8 cellular contexts compared by ENCODE assay signal in the genomic region with DNA sequence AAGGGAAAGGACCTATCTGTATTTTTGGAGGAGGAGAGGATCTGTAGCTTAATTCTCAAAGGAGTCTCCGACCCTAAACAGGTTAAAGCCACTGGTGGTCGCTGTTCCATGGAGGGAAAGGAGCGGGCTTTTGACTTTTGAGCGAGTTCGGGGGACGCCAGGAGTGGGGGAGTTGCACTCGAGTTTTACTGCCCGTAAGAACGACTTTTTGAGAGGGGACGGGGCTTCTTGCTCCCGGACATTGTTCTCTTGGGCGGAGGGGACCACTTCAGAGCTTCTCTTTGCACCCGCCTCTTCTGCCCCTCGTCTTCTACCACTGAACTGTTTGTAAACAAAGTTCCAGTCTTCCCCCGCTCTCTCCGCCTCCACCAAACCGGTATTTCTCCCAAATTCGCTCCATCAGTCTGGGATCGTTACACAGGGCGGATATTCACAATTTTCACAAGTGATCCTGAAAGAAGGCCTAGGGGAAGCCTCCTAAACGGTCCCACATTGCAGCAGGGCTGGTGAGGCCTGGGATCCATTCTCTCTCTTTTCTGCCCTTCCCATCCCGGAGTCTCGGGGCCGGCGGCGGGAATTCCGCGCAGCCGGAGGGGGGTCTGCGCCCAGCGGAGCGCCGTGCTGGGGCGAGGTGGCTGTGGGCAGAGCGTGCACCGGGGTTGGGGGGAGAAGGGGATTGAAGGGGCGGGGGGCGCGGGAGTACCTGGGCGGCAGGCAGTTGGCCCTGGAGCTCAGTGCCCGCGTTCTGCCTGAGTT. TPM values are rescaled to one million over a fixed set of nuclear protein-coding genes. Genes with fewer than 3 reads are reported as not detected.
A peak's percentile ranks its signal among the peaks of the same experiment; 100 is the strongest.
DNase-seq lines count a peak whose midpoint lies in the region; ATAC-seq and TF ChIP-seq lines count a peak whose summit lies in the region.

No MANE protein-coding gene starts in this region.

- TF ChIP-seq POLR2A in IMR-90 (IDR thresholded peaks at IDR 0.05; ENCODE audit: low read depth, low read length) (no peak), GM18505 (IDR thresholded peaks at IDR 0.05; ENCODE audit: borderline replicate concordance, extremely low read depth, insufficient read depth, insufficient read length) (no peak)

- H2BK15ac ChIP-seq in IMR-90 (ENCODE audit: low read depth, low read length): peak overlapping the region; percentile 48; the same call in 1 of the 3 replicates

- BruUV-seq in IMR-90 (replicated peaks; lab: Mats Ljungman, UMichigan): no TSS peak

- no peaks in the 10 kb centered on the region for H3K9me3 ChIP-seq in IMR-90 (ENCODE audit: control insufficient read depth, insufficient read depth, low read length)

- H3K4me1 ChIP-seq in IMR-90 (ENCODE audit: control insufficient read depth, insufficient read depth, low read length): peaks cover 12% of the 10 kb centered on the region

- H3K27ac Mint-ChIP-seq in activated naive CD8-positive, alpha-beta T cell treated with anti-CD3 and anti-CD28 coated beads, Interleukin-2, amount 50 U/mL, for 24 hours: peak overlapping the region; percentile 44
- peak overlapping the region; percentile 97 for H3K27ac Mint-ChIP-seq in mesothelial cell of epicardium

- H3K27ac ChIP-seq in IMR-90 (ENCODE audit: insufficient read depth, low read length) (no peak overlapping the region), caudate nucleus (ENCODE audit: low read depth, low read length) (no peak overlapping the region)

- H2BK5ac ChIP-seq in IMR-90 (ENCODE audit: low read depth, low read length, poor library complexity, severe bottlenecking): no peak overlapping the region

- no peak overlapping the region for H3K18ac ChIP-seq in IMR-90 (ENCODE audit: low read depth, low read length)

- ATAC-seq in IMR-90 (ENCODE audit: low read depth): no peak
- ATAC-seq in activated naive CD8-positive, alpha-beta T cell treated with anti-CD3 and anti-CD28 coated beads, Interleukin-2, amount 50 U/mL, for 24 hours: no peak
- no peak for ATAC-seq in GM19455 (IDR thresholded peaks at IDR 0.05; ENCODE audit: unreplicated experiment)
- ATAC-seq in GM18505 (IDR thresholded peaks at IDR 0.05; ENCODE audit: unreplicated experiment): no peak
- ATAC-seq in HG02884 (IDR thresholded peaks at IDR 0.05; ENCODE audit: unreplicated experiment): no peak

- H4K91ac ChIP-seq in IMR-90 (ENCODE audit: insufficient read depth, low read depth, low read length): peak overlapping the region; percentile 63; the same call in 1 of the 2 replicates

- peaks cover 2% of the 10 kb centered on the region for H3K36me3 Mint-ChIP-seq in activated naive CD8-positive, alpha-beta T cell treated with anti-CD3 and anti-CD28 coated beads, Interleukin-2, amount 50 U/mL, for 24 hours (ENCODE audit: low read depth)
- H3K36me3 Mint-ChIP-seq in mesothelial cell of epicardium: no peaks in the 10 kb centered on the region

- peak overlapping the region; percentile 58 for H2AK9ac ChIP-seq in IMR-90 (replicated peaks; ENCODE audit: low read depth, low read length, poor library complexity)

- peak overlapping the region; percentile 76 for H3K4me3 Mint-ChIP-seq in activated naive CD8-positive, alpha-beta T cell treated with anti-CD3 and anti-CD28 coated beads, Interleukin-2, amount 50 U/mL, for 24 hours
- H3K4me3 Mint-ChIP-seq in mesothelial cell of epicardium: peak overlapping the region; percentile 70

- H3K14ac ChIP-seq in IMR-90 (replicated peaks; ENCODE audit: low read depth, low read length): no peak overlapping the region

- H2AFZ ChIP-seq in IMR-90 (replicated peaks; ENCODE audit: low read length, poor library complexity): peak overlapping the region; percentile 90

- peaks cover 3% of the 10 kb centered on the region; the same call in 1 of the 2 replicates for H4K20me1 ChIP-seq in IMR-90 (ENCODE audit: insufficient read depth, low read length)

- H3K56ac ChIP-seq in IMR-90 (ENCODE audit: extremely low read depth, insufficient read depth, low read length): no peak overlapping the region; the same call in 1 of the 2 replicates

- DNase-seq in COR-L47 (lab: John Stamatoyannopoulos, UW) (peak; percentile 58), IMR-90 (no peak), mesothelial cell of epicardium (ENCODE audit: low spot score in 2 of 2, unreplicated experiment in 2 of 2) (peak; percentile 28 to 59), caudate nucleus (lab: John Stamatoyannopoulos, UW) (no peak)
- DNase-seq in activated naive CD8-positive, alpha-beta T cell treated with anti-CD3 and anti-CD28 coated beads, Interleukin-2, amount 50 U/mL, for 24 hours: no peak

- peak overlapping the region; percentile 52; the same call in 1 of the 2 replicates for H2BK120ac ChIP-seq in IMR-90 (ENCODE audit: low read depth, low read length)

- peaks cover 72% of the 10 kb centered on the region for H3K27me3 Mint-ChIP-seq in activated naive CD8-positive, alpha-beta T cell treated with anti-CD3 and anti-CD28 coated beads, Interleukin-2, amount 50 U/mL, for 24 hours
- peaks cover 74% of the 10 kb centered on the region for H3K27me3 Mint-ChIP-seq in mesothelial cell of epicardium (ENCODE audit: low read depth)

- no peak for TF ChIP-seq CTCF in IMR-90 (conservative IDR thresholded peaks at IDR 0.05; ENCODE audit: low read depth, low read length)
- TF ChIP-seq CTCF in mesothelial cell of epicardium (IDR thresholded peaks at IDR 0.05; ENCODE audit: unreplicated experiment): no peak

- no peak overlapping the region for H3K9ac ChIP-seq in IMR-90 (ENCODE audit: low read depth, low read length)

- in situ Hi-C loops in IMR-90 (cut with MboI; ENCODE audit: low sequenced_read_pairs): no loop called here

- peak overlapping the region; percentile 45; the same call in 1 of the 2 replicates for H3K23ac ChIP-seq in IMR-90 (ENCODE audit: low read depth, low read length)

- H4K8ac ChIP-seq in IMR-90 (ENCODE audit: low read depth in 2 of 2, low read length in 2 of 2): peak overlapping the region in 1 of 2 experiments; percentile 33; a peak in 2 of 4 replicates

- H3K4me3 ChIP-seq in IMR-90 (ENCODE audit: insufficient read depth, low read depth, low read length): no peak overlapping the region

- no peaks in the 10 kb centered on the region for H3K79me1 ChIP-seq in IMR-90 (ENCODE audit: low read depth in 1 of 2, low read length in 2 of 2)

- H3K9me1 ChIP-seq in IMR-90 (ENCODE audit: insufficient read depth, low read length): peaks cover 5% of the 10 kb centered on the region

- no peak overlapping the region; the same call in 1 of the 2 replicates for H3K4me2 ChIP-seq in IMR-90 (ENCODE audit: low read depth, low read length)

- dilution Hi-C loops in IMR-90 (cut with HindIII; ENCODE audit: low sequenced_read_pairs, unreplicated experiment): no loop called here

- no peak overlapping the region for H2BK20ac ChIP-seq in IMR-90 (ENCODE audit: low read depth, low read length)

- peaks cover 49% of the 10 kb centered on the region for H3K4me1 Mint-ChIP-seq in activated naive CD8-positive, alpha-beta T cell treated with anti-CD3 and anti-CD28 coated beads, Interleukin-2, amount 50 U/mL, for 24 hours
- H3K4me1 Mint-ChIP-seq in mesothelial cell of epicardium: peaks cover 53% of the 10 kb centered on the region

- peak overlapping the region; percentile 53 for H2AK5ac ChIP-seq in IMR-90 (ENCODE audit: low read depth, low read length)

- no peaks in the 10 kb centered on the region for H3K36me3 ChIP-seq in IMR-90 (ENCODE audit: control insufficient read depth, insufficient read depth, low read length)

- H3K9me3 Mint-ChIP-seq in activated naive CD8-positive, alpha-beta T cell treated with anti-CD3 and anti-CD28 coated beads, Interleukin-2, amount 50 U/mL, for 24 hours: no peaks in the 10 kb centered on the region
- H3K9me3 Mint-ChIP-seq in mesothelial cell of epicardium: no peaks in the 10 kb centered on the region

- WGBS in IMR-90 (ENCODE audit: extremely low coverage in 2 of 2, insufficient read length in 1 of 2), 2 experiments: 57% methylated on average over 17 of the region's 42 CpGs; no CpG with 5 or more reads in 1 of the 2 experiments

- intact Hi-C loops in IMR-90 (cut with micrococcal nuclease): loop anchor here (2.0 kb wide), 1 partner anchor 173 kb away; the partner anchor contains the start of gene HAT1

- POLR2A ChIA-PET in IMR-90 (lab: Charles Lee; ENCODE audit: unreplicated experiment): no interaction called here

- CTCF ChIA-PET in IMR-90 (lab: Yijun Ruan, JAX): no interaction called here

- no peak for TF ChIP-seq RAD21 in IMR-90 (IDR thresholded peaks at IDR 0.05; ENCODE audit: low read length)

- peak overlapping the region; percentile 46; the same call in 1 of the 2 replicates for H3K4ac ChIP-seq in IMR-90 (ENCODE audit: low read depth, low read length)

- no peak overlapping the region for H4K5ac ChIP-seq in IMR-90 (ENCODE audit: low read depth, low read length)

- peaks cover 37% of the 10 kb centered on the region for H3K27me3 ChIP-seq in IMR-90 (ENCODE audit: control insufficient read depth, insufficient read depth, low read length)

TF ChIP-seq in IMR-90, 13 proteins besides CTCF, POLR2A, EP300 and RAD21:
- TF ChIP-seq FOS (IDR thresholded peaks at IDR 0.05; ENCODE audit: low read depth, low read length) (no peak), CEBPB (IDR thresholded peaks at IDR 0.05; ENCODE audit: low read depth, low read length) (no peak), BHLHE40 (IDR thresholded peaks at IDR 0.05; ENCODE audit: low read depth, low read length) (no peak), SMC3 (IDR thresholded peaks at IDR 0.05; ENCODE audit: low read depth, low read length) (no peak), MAZ (IDR thresholded peaks at IDR 0.05; ENCODE audit: borderline replicate concordance, low read depth, low read length) (no peak), MAFK (IDR thresholded peaks at IDR 0.05; ENCODE audit: low read depth, low read length) (no peak), RFX5 (IDR thresholded peaks at IDR 0.05; ENCODE audit: low read depth, low read length) (no peak)
- TF ChIP-seq, protein P1, sequence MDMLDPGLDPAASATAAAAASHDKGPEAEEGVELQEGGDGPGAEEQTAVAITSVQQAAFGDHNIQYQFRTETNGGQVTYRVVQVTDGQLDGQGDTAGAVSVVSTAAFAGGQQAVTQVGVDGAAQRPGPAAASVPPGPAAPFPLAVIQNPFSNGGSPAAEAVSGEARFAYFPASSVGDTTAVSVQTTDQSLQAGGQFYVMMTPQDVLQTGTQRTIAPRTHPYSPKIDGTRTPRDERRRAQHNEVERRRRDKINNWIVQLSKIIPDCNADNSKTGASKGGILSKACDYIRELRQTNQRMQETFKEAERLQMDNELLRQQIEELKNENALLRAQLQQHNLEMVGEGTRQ (IDR thresholded peaks at IDR 0.05; ENCODE audit: low read depth, low read length): no peak
TF ChIP-seq in IMR-90: peak in this region for 0.

RNA-seq across cellular contexts. Expression of gene DLX2, which starts 6.6 kb away (rescaled TPM):
- not detected in 2 replicates for total RNA-seq in IMR-90 (2012; rRNA removed)
- polyA plus RNA-seq in IMR-90 (2012; rRNA removed): 0.38 and 0.44 TPM in 2 replicates
- polyA plus RNA-seq in IMR-90 (2012; cell fraction: cytosol; rRNA removed): 0.55 and 0.60 TPM in 2 replicates
- polyA plus RNA-seq in IMR-90 (2012; cell fraction: nucleus; rRNA removed; ENCODE audit: low replicate concordance): 1.1 and 1.2 TPM in 2 replicates
- total RNA-seq in mesothelial cell of epicardium: 9.7 to 11.8 TPM (median 10.7 TPM) in 3 replicates

RNA-seq across cellular contexts. Expression of gene DLX1, which starts 10.8 kb away (rescaled TPM):
- 0.36 and 1.1 TPM in 2 replicates for total RNA-seq in IMR-90 (2012; rRNA removed)
- polyA plus RNA-seq in IMR-90 (2012; rRNA removed): 2.1 and 2.2 TPM in 2 replicates
- 0.97 and 1.3 TPM in 2 replicates for polyA plus RNA-seq in IMR-90 (2012; cell fraction: cytosol; rRNA removed)
- 3.7 and 5.4 TPM in 2 replicates for polyA plus RNA-seq in IMR-90 (2012; cell fraction: nucleus; rRNA removed; ENCODE audit: low replicate concordance)
- total RNA-seq in mesothelial cell of epicardium: 5.1 to 5.9 TPM (median 5.1 TPM) in 3 replicates

Comparison
In these comparisons a context has a peak if more than half of its experiments do, and no peak if none do; other contexts are left out.
1. DNase-seq: peak in COR-L47 (single experiment) and mesothelial cell of epicardium (2 of 2); none in IMR-90 (single experiment), activated naive CD8-positive, alpha-beta T cell treated with anti-CD3 and anti-CD28 coated beads, Interleukin-2, amount 50 U/mL, for 24 hours (single experiment) and caudate nucleus (0 of 61).
2. RNA of gene DLX2, which starts 6.6 kb away (total RNA-seq): 9.7 to 11.8 TPM in mesothelial cell of epicardium; not detected in IMR-90; every median in the first group is over 10 times any median in the second.